In genomic region chr16:24035127-24035842, GRCh38 we compare ENCODE assay signal across 12 cellular contexts.
DNase-seq lines count a peak whose midpoint lies in the region; ATAC-seq and TF ChIP-seq lines count a peak whose summit lies in the region.
"Had no signal": no experiment of that assay in that cellular context is flagged by ENCODE, and none has a peak within 500 bp of the region (broad histone marks: within the 10 kb centered on the region; RNA-seq: fewer than 3 reads in every experiment).

No MANE protein-coding gene starts in this region.

- H3K4me1 Mint-ChIP-seq in activated B cell treated with CpG ODN at 0.5 μM for 24 hours = peaks cover 58% of the 10 kb centered on the region
- peaks cover 22% of the 10 kb centered on the region for H3K4me1 Mint-ChIP-seq in dendritic cell treated with granulocyte-macrophage colony-stimulating factor and Interleukin-4, amounts not matched to agents 40 ng/mL and 50 ng/mL, for 4 days (ENCODE audit: low read depth)
- peaks cover 61% of the 10 kb centered on the region for H3K4me1 Mint-ChIP-seq in stimulated activated naive CD8-positive, alpha-beta T cell treated with anti-CD3 and anti-CD28 coated beads, Interleukin-15, amount 100 ng/mL, for 72 hours

- peaks cover 64% of the 10 kb centered on the region for H3K36me3 Mint-ChIP-seq in activated B cell treated with CpG ODN at 0.5 μM for 24 hours (ENCODE audit: low read depth)
- H3K36me3 Mint-ChIP-seq in dendritic cell treated with granulocyte-macrophage colony-stimulating factor and Interleukin-4, amounts not matched to agents 40 ng/mL and 50 ng/mL, for 4 days (ENCODE audit: low read depth) = peaks cover 38% of the 10 kb centered on the region

- H3K4me1 ChIP-seq in osteoblast (ENCODE audit: insufficient read depth, low read length) = no peaks in the 10 kb centered on the region

- no peaks in the 10 kb centered on the region for H3K36me3 ChIP-seq in osteoblast (ENCODE audit: insufficient read depth, low read length)
- H3K36me3 ChIP-seq: WERI-Rb-1 had no signal

- no peak overlapping the region for H2AFZ ChIP-seq in osteoblast (ENCODE audit: low read length)

- POLR2A ChIA-PET in activated B cell treated with CpG ODN at 0.5 μM for 24 hours (lab: Charles Lee) = interaction anchor here (0.8 to 2.4 kb wide), 5 partner anchors 197 to 232 kb away, joined by 3 to 15 read pairs (median 3); no protein-coding TSS in a partner anchor

- H3K9me3 ChIP-seq in osteoblast (ENCODE audit: low read depth, low read length) = no peaks in the 10 kb centered on the region

- H3K27ac ChIP-seq in osteoblast (ENCODE audit: low read depth, low read length) = no peak overlapping the region
- H3K27ac ChIP-seq: WERI-Rb-1 had no signal

- H3K79me2 ChIP-seq in osteoblast (ENCODE audit: insufficient read depth, low read length) = no peaks in the 10 kb centered on the region

- peak; percentile 83 for ATAC-seq in activated B cell treated with CpG ODN at 0.5 μM for 24 hours (ENCODE audit: low read depth)
- peak; percentile 88 for ATAC-seq in stimulated activated naive CD8-positive, alpha-beta T cell treated with anti-CD3 and anti-CD28 coated beads, Interleukin-15, amount 100 ng/mL, for 72 hours

- TF ChIP-seq CTCF in activated B cell treated with CpG ODN at 0.5 μM for 24 hours (IDR thresholded peaks at IDR 0.05) (no peak), GM20000 (IDR thresholded peaks at IDR 0.05; ENCODE audit: extremely low read depth, missing control alignments) (no peak), osteoblast (IDR thresholded peaks at IDR 0.05; ENCODE audit: extremely low read depth, low read depth, low read length) (no peak)

- H3K27ac Mint-ChIP-seq in activated B cell treated with CpG ODN at 0.5 μM for 24 hours = peak overlapping the region; percentile 66
- no peak overlapping the region for H3K27ac Mint-ChIP-seq in dendritic cell treated with granulocyte-macrophage colony-stimulating factor and Interleukin-4, amounts not matched to agents 40 ng/mL and 50 ng/mL, for 4 days
- H3K27ac Mint-ChIP-seq in stimulated activated naive CD8-positive, alpha-beta T cell treated with anti-CD3 and anti-CD28 coated beads, Interleukin-15, amount 100 ng/mL, for 72 hours = peak overlapping the region in 1 of 2 donors; percentile 6

- H3K4me3 Mint-ChIP-seq in activated B cell treated with CpG ODN at 0.5 μM for 24 hours = peak overlapping the region; percentile 63
- H3K4me3 Mint-ChIP-seq in dendritic cell treated with granulocyte-macrophage colony-stimulating factor and Interleukin-4, amounts not matched to agents 40 ng/mL and 50 ng/mL, for 4 days = peak overlapping the region; percentile 8
- peak overlapping the region in 1 of 2 donors; percentile 36 for H3K4me3 Mint-ChIP-seq in stimulated activated naive CD8-positive, alpha-beta T cell treated with anti-CD3 and anti-CD28 coated beads, Interleukin-15, amount 100 ng/mL, for 72 hours

- peaks cover 5% of the 10 kb centered on the region for H3K9me3 Mint-ChIP-seq in activated B cell treated with CpG ODN at 0.5 μM for 24 hours
- H3K9me3 Mint-ChIP-seq in dendritic cell treated with granulocyte-macrophage colony-stimulating factor and Interleukin-4, amounts not matched to agents 40 ng/mL and 50 ng/mL, for 4 days = no peaks in the 10 kb centered on the region
- H3K9me3 Mint-ChIP-seq in stimulated activated naive CD8-positive, alpha-beta T cell treated with anti-CD3 and anti-CD28 coated beads, Interleukin-15, amount 100 ng/mL, for 72 hours = no peaks in the 10 kb centered on the region

- no peaks in the 10 kb centered on the region for H3K27me3 ChIP-seq in osteoblast (ENCODE audit: insufficient read depth, low read length)

- no peak overlapping the region for H3K4me3 ChIP-seq in osteoblast (ENCODE audit: insufficient read depth, low read length)

- no peak overlapping the region for H3K4me2 ChIP-seq in osteoblast (ENCODE audit: insufficient read depth, low read length)

- CTCF ChIA-PET in activated B cell treated with CpG ODN at 0.5 μM for 24 hours (lab: Charles Lee) = interaction anchor here (1.2 to 10.1 kb wide), 11 partner anchors 8 to 300 kb away, joined by 4 to 206 read pairs (median 8); no protein-coding TSS in a partner anchor

- DNase-seq in activated effector memory CD4-positive, alpha-beta T cell treated with Interleukin-2 at 50 U/mL for 16 hours = peak; percentile 32
- DNase-seq in activated effector memory CD4-positive, alpha-beta T cell treated with anti-CD3 and anti-CD28 coated beads, Interleukin-2, amount 50 U/mL, for 16 hours = no peak
- peak; percentile 35 for DNase-seq in activated B cell treated with CpG ODN at 0.5 μM for 24 hours
- peak; percentile 21 to 50 for DNase-seq in stimulated activated naive CD8-positive, alpha-beta T cell treated with anti-CD3 and anti-CD28 coated beads, Interleukin-15, amount 100 ng/mL, for 72 hours
- no peak for DNase-seq in stimulated activated CD4-positive, alpha-beta T cell treated with anti-CD3 and anti-CD28 coated beads, Interleukin-4, amount 100 ng/mL, for 1 hour
- DNase-seq in GM20000 (ENCODE audit: low spot score) = no peak
- DNase-seq in osteoblast (ENCODE audit: insufficient read length, low spot score, missing footprints) = no peak
- DNase-seq: ACHN, dermis blood vessel endothelial cell, kidney, WERI-Rb-1 had no signal

- intact Hi-C loops in activated B cell treated with CpG ODN at 0.5 μM for 24 hours (cut with micrococcal nuclease) = no loop called here
- intact Hi-C loops in dendritic cell treated with granulocyte-macrophage colony-stimulating factor and Interleukin-4, amounts not matched to agents 40 ng/mL and 50 ng/mL, for 4 days (cut with micrococcal nuclease) = no loop called here

- no peaks in the 10 kb centered on the region for H3K27me3 Mint-ChIP-seq in activated B cell treated with CpG ODN at 0.5 μM for 24 hours
- H3K27me3 Mint-ChIP-seq in dendritic cell treated with granulocyte-macrophage colony-stimulating factor and Interleukin-4, amounts not matched to agents 40 ng/mL and 50 ng/mL, for 4 days = no peaks in the 10 kb centered on the region
- H3K27me3 Mint-ChIP-seq in stimulated activated naive CD8-positive, alpha-beta T cell treated with anti-CD3 and anti-CD28 coated beads, Interleukin-15, amount 100 ng/mL, for 72 hours = no peaks in the 10 kb centered on the region

- H4K20me1 ChIP-seq in osteoblast (ENCODE audit: insufficient read depth, low read length) = no peaks in the 10 kb centered on the region

Comparison
In these comparisons a context has a peak if more than half of its experiments do, and no peak if none do; other contexts are left out.
1. DNase-seq: peak in activated effector memory CD4-positive, alpha-beta T cell treated with Interleukin-2 at 50 U/mL for 16 hours (single experiment), activated B cell treated with CpG ODN at 0.5 μM for 24 hours (single experiment) and stimulated activated naive CD8-positive, alpha-beta T cell treated with anti-CD3 and anti-CD28 coated beads, Interleukin-15, amount 100 ng/mL, for 72 hours (2 of 2); none in activated effector memory CD4-positive, alpha-beta T cell treated with anti-CD3 and anti-CD28 coated beads, Interleukin-2, amount 50 U/mL, for 16 hours (single experiment), stimulated activated CD4-positive, alpha-beta T cell treated with anti-CD3 and anti-CD28 coated beads, Interleukin-4, amount 100 ng/mL, for 1 hour (single experiment), GM20000 (single experiment) and osteoblast (single experiment).